Comparison of ENCODE assay signal across 8 cellular contexts in the genomic region with DNA sequence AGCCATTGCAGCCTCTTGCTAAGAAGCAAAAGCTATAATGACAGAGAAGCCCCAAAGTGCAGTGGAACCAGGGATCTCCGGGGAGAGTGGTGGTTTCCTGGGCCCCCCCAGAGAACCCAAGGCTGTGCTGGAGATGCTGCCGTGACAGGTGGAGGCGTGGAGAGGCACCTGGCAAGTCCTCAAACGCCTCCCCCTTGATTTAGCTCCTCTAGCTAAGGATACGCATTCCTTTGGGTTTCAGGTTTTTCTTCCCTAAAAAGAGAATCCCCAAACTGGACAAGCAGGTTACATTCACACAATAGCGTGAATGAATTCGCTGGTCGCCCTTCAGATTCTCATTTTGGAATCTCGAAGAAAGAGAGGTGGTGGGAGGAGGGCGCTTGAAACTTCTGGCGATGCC. TPM values are rescaled to one million over a fixed set of nuclear protein-coding genes. Genes with fewer than 3 reads are reported as not detected.
DNase-seq lines count a peak whose midpoint lies in the region; ATAC-seq and TF ChIP-seq lines count a peak whose summit lies in the region.

No MANE protein-coding gene starts in this region.

- H3K27ac Mint-ChIP-seq in T-helper 17 cell, result peak overlapping the region; percentile 97

- no peaks in the 10 kb centered on the region for H3K27me3 Mint-ChIP-seq in T-helper 17 cell

- H3K4me1 ChIP-seq in prostate gland (replicated peaks), result peaks cover 3% of the 10 kb centered on the region

- intact Hi-C loops in prostate gland (cut with DNase I), result no loop called here
- intact Hi-C loops in posterior cingulate gyrus (cut with DNase I), result no loop called here

- in situ Hi-C loops in G401 (cut with HindIII; ENCODE audit: low sequenced_read_pairs), result no loop called here

- H3K4me3 Mint-ChIP-seq in T-helper 17 cell, result peak overlapping the region; percentile 96

- TF ChIP-seq POLR2A in prostate gland (IDR thresholded peaks at IDR 0.05), result no peak

- H3K27me3 ChIP-seq in prostate gland (replicated peaks; ENCODE audit: insufficient read depth), result no peaks in the 10 kb centered on the region

- H3K4me3 ChIP-seq in fibroblast of pulmonary artery (replicated peaks; ENCODE audit: low read depth, low read length) (peak overlapping the region; percentile 85), prostate gland (peak overlapping the region; percentile 99 to 100)

- H3K36me3 Mint-ChIP-seq in T-helper 17 cell (ENCODE audit: low read depth), result peaks cover 2% of the 10 kb centered on the region

- H3K36me3 ChIP-seq in prostate gland, result no peaks in the 10 kb centered on the region

- H3K9me3 ChIP-seq in T-helper 17 cell (ENCODE audit: control insufficient read depth, low read length, poor library complexity, severe bottlenecking) (no peaks in the 10 kb centered on the region), prostate gland (no peaks in the 10 kb centered on the region)

- peaks cover 49% of the 10 kb centered on the region for H3K4me1 Mint-ChIP-seq in T-helper 17 cell

- H3K27ac ChIP-seq in prostate gland, result peak overlapping the region; percentile 96 to 98

- no peak for TF ChIP-seq CTCF in fibroblast of pulmonary artery (IDR thresholded peaks at IDR 0.05; ENCODE audit: low read length, missing control alignments)
- no peak for TF ChIP-seq CTCF in prostate gland (IDR thresholded peaks at IDR 0.05)

- 19% methylated on average over 11 of the region's 11 CpGs for WGBS in prostate gland

- ATAC-seq in T-helper 17 cell, result no peak
- ATAC-seq in GM21390 (IDR thresholded peaks at IDR 0.05; ENCODE audit: unreplicated experiment), result no peak
- ATAC-seq in HG02840 (IDR thresholded peaks at IDR 0.05; ENCODE audit: low FRiP score, unreplicated experiment), result no peak

- DNase-seq in G401 (ENCODE audit: low spot score) (peak; percentile 62), T-helper 17 cell (no peak), fibroblast of pulmonary artery (ENCODE audit: low read depth) (no peak), prostate gland (ENCODE audit: low spot score) (no peak), posterior cingulate gyrus (no peak), NCI-H2196 treated with DMSO at 0.1 percent for 48 hours (lab: John Stamatoyannopoulos, UW; ENCODE audit: unreplicated experiment) (no peak)

RNA-seq across cellular contexts. Expression of a gene that starts 0.9 kb away (rescaled TPM):
- 99.3 and 135 TPM in 2 replicates for total RNA-seq in G401 (2014; rRNA removed; shearing (Covaris generic))
- 100 to 1,000 TPM; 259 to 313 TPM for total RNA-seq in T-helper 17 cell
- total RNA-seq in prostate gland, result 100 to 1,000 TPM; 365 to 536 TPM
